In genomic region chr14:104751539-104752337, GRCh38 we compare ENCODE assay signal across 8 cellular contexts. TPM values are rescaled to one million over a fixed set of nuclear protein-coding genes. Genes with fewer than 3 reads are reported as not detected.
DNase-seq lines count a peak whose midpoint lies in the region; ATAC-seq and TF ChIP-seq lines count a peak whose summit lies in the region.

No MANE protein-coding gene starts in this region.

- peaks cover 38% of the 10 kb centered on the region for H3K79me2 ChIP-seq in ACC112 (ENCODE audit: control insufficient read depth, insufficient read depth, low read length, unreplicated experiment)

- H3K27ac ChIP-seq in ACC112 (ENCODE audit: low read depth, low read length) (peak overlapping the region; percentile 79), body of pancreas (peak overlapping the region; percentile 78 to 94 (median 88))

- ATAC-seq in body of pancreas, result no peak

- H3K27ac Mint-ChIP-seq in IgD-negative memory B cell, result peak overlapping the region in 2 of 3 donors; percentile 73 to 93

- H3K9me3 ChIP-seq in body of pancreas, result no peaks in the 10 kb centered on the region
- no peaks in the 10 kb centered on the region for H3K9me3 ChIP-seq in mononuclear cell (ENCODE audit: low read depth, low read length)

- intact Hi-C loops in body of pancreas (cut with DNase I), result no loop called here

- H3K4me1 ChIP-seq in ACC112 (ENCODE audit: control insufficient read depth, insufficient read depth, low read length, unreplicated experiment) (peaks cover 29% of the 10 kb centered on the region), body of pancreas (peaks cover 45% of the 10 kb centered on the region), mononuclear cell (ENCODE audit: insufficient read depth, low read length) (peaks cover 30% of the 10 kb centered on the region)

- H3K4me3 ChIP-seq in ACC112 (ENCODE audit: low read depth, low read length), result peak overlapping the region; percentile 100
- no peak overlapping the region for H3K4me3 ChIP-seq in body of pancreas
- H3K4me3 ChIP-seq in mononuclear cell (ENCODE audit: low read length), result peak overlapping the region; percentile 93

- no peak for TF ChIP-seq CTCF in body of pancreas (IDR thresholded peaks at IDR 0.05)

- in situ Hi-C loops in ACHN (cut with HindIII; ENCODE audit: low pct_ligation_motif_present, low pct_unique_long_range_greater_than_20kb, low sequenced_read_pairs), result loop anchor here (10.0 kb wide), 1 partner anchor 73 kb away; no protein-coding TSS in a partner anchor

- H3K36me3 ChIP-seq in ACC112 (ENCODE audit: insufficient read depth, low read length), result no peaks in the 10 kb centered on the region; the same call in 1 of the 2 replicates
- no peaks in the 10 kb centered on the region for H3K36me3 ChIP-seq in body of pancreas (replicated peaks in 1 of 2; ENCODE audit: insufficient read depth in 1 of 2, low read depth in 2 of 2)

- H3K4me3 Mint-ChIP-seq in IgD-negative memory B cell, result peak overlapping the region; percentile 86 to 95 (median 92)

- WGBS in body of pancreas, 2 donors, result 80 to 86% methylated on average over 15 to 67 of the region's 79 CpGs

- no peaks in the 10 kb centered on the region for H3K27me3 ChIP-seq in ACC112 (ENCODE audit: insufficient read depth, low read length)
- no peaks in the 10 kb centered on the region for H3K27me3 ChIP-seq in body of pancreas
- no peaks in the 10 kb centered on the region for H3K27me3 ChIP-seq in mononuclear cell (ENCODE audit: insufficient read depth, low read length)

- peak overlapping the region; percentile 88 for H2AFZ ChIP-seq in ACC112 (ENCODE audit: low read length, unreplicated experiment)

- H3K36me3 Mint-ChIP-seq in IgD-negative memory B cell, result peaks cover 2% of the 10 kb centered on the region

- TF ChIP-seq POLR2A in body of pancreas (IDR thresholded peaks at IDR 0.05) (peak in 1 of 3 donors; percentile 8), erythroblast (IDR thresholded peaks at IDR 0.05; ENCODE audit: low read length) (no peak)

- H3K9me3 Mint-ChIP-seq in IgD-negative memory B cell, result no peaks in the 10 kb centered on the region

- H3K27me3 Mint-ChIP-seq in IgD-negative memory B cell, result no peaks in the 10 kb centered on the region

- H3K4me1 Mint-ChIP-seq in IgD-negative memory B cell, result peaks cover 6 to 23% (median 20%) of the 10 kb centered on the region in 3 donors

- DNase-seq in body of pancreas (no peak), erythroblast (lab: John Stamatoyannopoulos, UW) (no peak), ACHN (no peak), NCI-H1930 (lab: John Stamatoyannopoulos, UW) (no peak), SHP77 treated with DMSO at 0.1 percent for 48 hours (lab: John Stamatoyannopoulos, UW) (no peak)

RNA-seq across cellular contexts. Expression of gene SIVA1, which starts 1.2 kb away (rescaled TPM):
- 195 TPM for polyA plus RNA-seq in IgD-negative memory B cell
- total RNA-seq in body of pancreas (100 to 1,000 TPM; 111 to 130 TPM), mononuclear cell (66.9 TPM)

RNA-seq across cellular contexts. Expression of gene ADSS1, which starts 27.7 kb away (rescaled TPM):
- not detected for polyA plus RNA-seq in IgD-negative memory B cell
- total RNA-seq in body of pancreas (1 to 10 TPM; 4.0 to 4.7 TPM), mononuclear cell (1.9 TPM)

RNA-seq across cellular contexts. Expression of gene AKT1, which starts 43.8 kb away (rescaled TPM):
- polyA plus RNA-seq in IgD-negative memory B cell, result 8.2 TPM
- total RNA-seq in body of pancreas (100 to 1,000 TPM in 1 of 2 donors, 10 to 100 TPM in 1; 74.2 to 151 TPM), mononuclear cell (86.8 TPM)

RNA-seq across cellular contexts. Expression of gene ZBTB42, which starts 49.2 kb away (rescaled TPM):
- polyA plus RNA-seq in IgD-negative memory B cell, result 1.0 TPM
- 10 to 100 TPM; 10.6 to 21.8 TPM for total RNA-seq in body of pancreas
- 2.9 TPM for total RNA-seq in mononuclear cell

Comparison
In these comparisons a context has a peak if more than half of its experiments do, and no peak if none do; other contexts are left out.
1. H3K4me3 ChIP-seq: peak in ACC112 (single experiment) and mononuclear cell (single experiment); none in body of pancreas (0 of 2).